In the genomic region with DNA sequence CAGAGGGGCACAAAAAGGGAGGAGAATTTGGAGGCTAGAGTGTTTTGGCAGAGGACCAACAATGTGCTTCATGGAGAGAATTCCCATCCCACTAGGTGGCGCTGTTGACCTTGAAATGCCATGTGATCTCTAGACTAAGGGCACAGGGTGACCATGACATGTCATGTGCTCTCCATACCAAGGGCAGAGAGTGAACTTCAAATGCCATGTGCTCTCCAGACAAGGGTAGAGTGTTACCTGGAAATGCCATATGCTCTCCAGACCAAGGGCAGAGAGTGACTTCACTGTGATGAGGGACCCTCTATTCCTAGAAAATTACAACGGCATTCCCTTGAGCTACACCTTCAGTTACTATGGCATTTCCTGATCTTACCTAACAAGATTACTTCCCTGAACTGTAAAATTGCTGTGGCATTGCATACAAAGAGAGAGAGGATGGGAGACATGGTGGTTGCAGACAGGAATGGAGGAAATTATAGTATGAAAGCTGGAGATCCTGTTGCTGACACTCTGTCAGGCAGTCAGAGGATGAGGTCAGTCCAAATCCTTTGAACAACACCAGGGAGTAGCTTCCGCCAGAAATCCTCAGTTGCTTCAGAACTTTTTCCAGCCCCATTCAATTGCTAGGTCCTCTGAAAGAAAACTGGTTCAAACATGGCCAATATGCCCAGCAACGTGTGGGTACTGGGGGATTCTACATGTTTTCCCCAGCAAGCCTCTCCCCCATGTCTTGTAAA, we compare ENCODE assay signal across 8 cellular contexts.
DNase-seq lines count a peak whose midpoint lies in the region; ATAC-seq lines count a peak whose summit lies in the region.

No MANE protein-coding gene starts in this region.

- peak; percentile 85 for ATAC-seq in GM18870 (IDR thresholded peaks at IDR 0.05; ENCODE audit: unreplicated experiment)
- ATAC-seq in HG03103 (IDR thresholded peaks at IDR 0.05; ENCODE audit: low read depth, unreplicated experiment), result peak; percentile 92

- DNase-seq in AML-193 (lab: John Stamatoyannopoulos, UW) (peak; percentile 65 to 71), NCI-H2227 treated with DMSO at 0.1 percent for 48 hours (lab: John Stamatoyannopoulos, UW) (peak; percentile 0), dedifferentiated amniotic fluid mesenchymal stem cell (ENCODE audit: extremely low spot score) (peak; percentile 45), medulla oblongata (ENCODE audit: extremely low spot score) (peak; percentile 63)
- DNase-seq in activated CD4-positive, alpha-beta T cell treated with anti-CD3 and anti-CD28 coated beads for 1 hour, result peak; percentile 30
- peak; percentile 31 to 44 for DNase-seq in stimulated activated CD8-positive, alpha-beta memory T cell treated with anti-CD3 and anti-CD28 coated beads, Interleukin-4, amount 100 ng/mL, for 1 hour (ENCODE audit: low read depth in 2 of 2, low spot score in 1 of 2)

Comparison
In these comparisons a context has a peak if more than half of its experiments do, and no peak if none do; other contexts are left out.
1. Peak in every context shown above with its lines: DNase-seq and ATAC-seq.
2. DNase-seq: peak in every context shown above with its lines; median percentile 68 in AML-193; 63 in medulla oblongata; 45 in dedifferentiated amniotic fluid mesenchymal stem cell; 38 in stimulated activated CD8-positive, alpha-beta memory T cell treated with anti-CD3 and anti-CD28 coated beads, Interleukin-4, amount 100 ng/mL, for 1 hour; 30 in activated CD4-positive, alpha-beta T cell treated with anti-CD3 and anti-CD28 coated beads for 1 hour; 0 in NCI-H2227 treated with DMSO at 0.1 percent for 48 hours.